In genomic region chr9:35686222-35687203, GRCh38 we compare ENCODE assay signal across 12 cellular contexts. TPM values are rescaled to one million over a fixed set of nuclear protein-coding genes. Genes with fewer than 3 reads are reported as not detected.
DNase-seq lines count a peak whose midpoint lies in the region; ATAC-seq, FAIRE-seq and TF ChIP-seq lines count a peak whose summit lies in the region.
"Had no signal": no experiment of that assay in that cellular context is flagged by ENCODE, and none has a peak within 500 bp of the region (broad histone marks: within the 10 kb centered on the region; RNA-seq: fewer than 3 reads in every experiment).

No MANE protein-coding gene starts in this region.

- CTCF ChIA-PET in HepG2 (lab: Yijun Ruan, JAX; ENCODE audit: low intra/inter-chr PET ratio, low total read pairs), result no interaction called here
- CTCF ChIA-PET in activated naive CD4-positive, alpha-beta T cell treated with anti-CD3 and anti-CD28 coated beads for 36 hours (lab: Charles Lee), result interaction anchor here (0.6 to 8.1 kb wide), 4 partner anchors 9 to 63 kb away, joined by 3 to 64 read pairs (median 9); partner anchors contain the start of genes CCDC107 and RMRP

- TF ChIP-seq POLR2A in HepG2 (IDR thresholded peaks at IDR 0.05; ENCODE audit: insufficient read depth in 1 of 2, low read depth in 2 of 2, low read length in 2 of 2) (no peak), right lobe of liver (IDR thresholded peaks at IDR 0.05) (no peak), erythroblast (IDR thresholded peaks at IDR 0.05; ENCODE audit: low read length) (no peak)

- no peak for TF ChIP-seq EP300 in HepG2 (IDR thresholded peaks at IDR 0.05; ENCODE audit: low read depth in 2 of 2, low read length in 2 of 2)
- TF ChIP-seq EP300 in HepG2 (CRISPR knock-in tag; IDR thresholded peaks at IDR 0.05; ENCODE audit: borderline replicate concordance), result no peak

- peaks cover 18% of the 10 kb centered on the region for H3K4me1 Mint-ChIP-seq in activated naive CD4-positive, alpha-beta T cell treated with anti-CD3 and anti-CD28 coated beads for 36 hours (ENCODE audit: low read depth)

- ATAC-seq in HepG2 (peak; percentile 41), right lobe of liver (no peak)

- intact Hi-C loops in HepG2 (cut with micrococcal nuclease; ENCODE audit: unreplicated experiment), result no loop called here
- intact Hi-C loops in right lobe of liver (cut with DNase I), result no loop called here
- intact Hi-C loops in activated naive CD4-positive, alpha-beta T cell treated with anti-CD3 and anti-CD28 coated beads for 36 hours (cut with micrococcal nuclease), result no loop called here

- in situ Hi-C loops in HepG2 (cut with HindIII; ENCODE audit: extremely low pct_ligation_motif_present, low pct_unique_long_range_greater_than_20kb), result no loop called here

- no peak for TF ChIP-seq CTCF in HepG2 (CRISPR knock-in tag; IDR thresholded peaks at IDR 0.05)
- TF ChIP-seq CTCF in right lobe of liver (IDR thresholded peaks at IDR 0.05), result no peak

- no peak overlapping the region for H3K4me3 Mint-ChIP-seq in activated naive CD4-positive, alpha-beta T cell treated with anti-CD3 and anti-CD28 coated beads for 36 hours

- no peak overlapping the region for H3K27ac Mint-ChIP-seq in activated naive CD4-positive, alpha-beta T cell treated with anti-CD3 and anti-CD28 coated beads for 36 hours

- H3K79me2 ChIP-seq in HepG2 (ENCODE audit: insufficient read depth, low read length), result no peaks in the 10 kb centered on the region

- TF ChIP-seq RAD21 in HepG2 (CRISPR knock-in tag; IDR thresholded peaks at IDR 0.05), result no peak

- WGBS in HepG2 (ENCODE audit: low lambda C conversion rate), result 66% methylated on average over 10 of the region's 11 CpGs
- whole genome bisulfite sequencing in right lobe of liver (ENCODE audit: insufficient coverage, low coverage, low lambda C conversion rate, missing lambda C conversion rate), result 79% methylated on average over 7 of the region's 11 CpGs

- H3K27me3 Mint-ChIP-seq in activated naive CD4-positive, alpha-beta T cell treated with anti-CD3 and anti-CD28 coated beads for 36 hours (ENCODE audit: low read depth), result no peaks in the 10 kb centered on the region

- no peak overlapping the region for H2AFZ ChIP-seq in HepG2 (ENCODE audit: low read length)

- no peaks in the 10 kb centered on the region for H3K36me3 Mint-ChIP-seq in activated naive CD4-positive, alpha-beta T cell treated with anti-CD3 and anti-CD28 coated beads for 36 hours (ENCODE audit: low read depth)

- H3K9ac ChIP-seq in HepG2 (ENCODE audit: insufficient read depth, low read depth, low read length), result no peak overlapping the region

- peak; percentile 18 for FAIRE-seq in HepG2 (lab: Jason Lieb, UNC)

- no peaks in the 10 kb centered on the region for H3K9me3 Mint-ChIP-seq in activated naive CD4-positive, alpha-beta T cell treated with anti-CD3 and anti-CD28 coated beads for 36 hours

- H3K27ac ChIP-seq in HepG2 (ENCODE audit: extremely low read length, insufficient read depth, low read length) (no peak overlapping the region), right lobe of liver (no peak overlapping the region)

- H3K36me3 ChIP-seq in HepG2 (replicated peaks in 1 of 2; ENCODE audit: control insufficient read depth in 1 of 2, insufficient read depth in 2 of 2, low read length in 2 of 2) (no peaks in the 10 kb centered on the region), right lobe of liver (no peaks in the 10 kb centered on the region)

- POLR2A ChIA-PET in HepG2 (lab: Yijun Ruan, JAX), result interaction anchor here (0.6 to 6.1 kb wide), 2 partner anchors 27 to 82 kb away, joined by 4 to 68 read pairs; partner anchors contain the start of genes CCDC107 and RMRP

- H3K4me2 ChIP-seq in HepG2 (ENCODE audit: low read depth, low read length), result no peak overlapping the region; the same call in 1 of the 2 replicates

- peaks cover 60% of the 10 kb centered on the region for H3K4me1 ChIP-seq in HepG2 (ENCODE audit: insufficient read depth, low read length)
- peaks cover 0 to 2% (median 0%) of the 10 kb centered on the region in 4 donors for H3K4me1 ChIP-seq in right lobe of liver

- H4K20me1 ChIP-seq in HepG2 (ENCODE audit: insufficient read depth, low read length), result no peaks in the 10 kb centered on the region

- H3K27me3 ChIP-seq in HepG2 (ENCODE audit: control insufficient read depth in 1 of 2, insufficient read depth in 2 of 2, low read length in 2 of 2) (no peaks in the 10 kb centered on the region), right lobe of liver (no peaks in the 10 kb centered on the region)

- DNase-seq in HepG2 (ENCODE audit: low spot score) (no peak), right lobe of liver (no peak), dedifferentiated amniotic fluid mesenchymal stem cell (ENCODE audit: extremely low spot score) (peak; percentile 50), myocyte (ENCODE audit: low read depth) (peak; percentile 64), H4 (ENCODE audit: low spot score) (no peak), NCI-H2227 treated with DMSO at 0.1 percent for 48 hours (lab: John Stamatoyannopoulos, UW) (no peak), erythroblast (lab: John Stamatoyannopoulos, UW) (no peak)
- DNase-seq in activated naive CD4-positive, alpha-beta T cell treated with anti-CD3 and anti-CD28 coated beads for 36 hours, result no peak
- DNase-seq: activated CD4-positive, alpha-beta T cell treated with anti-CD3 and anti-CD28 coated beads for 1 hour; AML-193; amygdala; occipital lobe had no signal

- H3K9me3 ChIP-seq in HepG2 (ENCODE audit: low read length) (no peaks in the 10 kb centered on the region), right lobe of liver (no peaks in the 10 kb centered on the region)

- no peak overlapping the region for H3K4me3 ChIP-seq in HepG2 (replicated peaks in 1 of 3; ENCODE audit: insufficient read depth in 1 of 3, low read depth in 2 of 3, low read length in 3 of 3)
- no peak overlapping the region for H3K4me3 ChIP-seq in right lobe of liver

- BruUV-seq in HepG2 (replicated peaks; lab: Mats Ljungman, UMichigan), result no TSS peak

RNA-seq across cellular contexts. Expression of gene TPM2, which starts 3.2 kb away (rescaled TPM):
- total RNA-seq in HepG2 (2016; rRNA removed; fragmentation: Illumina TruSeq; extraction: Trizol) (0.20 and 3.1 TPM in 2 replicates), right lobe of liver (10 to 100 TPM in 4 of 6 experiments, 1 to 10 TPM in 2; 4.7 to 23.3 (median 12.4) TPM), myocyte (13,316 and 13,583 TPM in 2 replicates)
- 0.61 and 0.71 TPM in 2 replicates for total RNA-seq in HepG2 (2016; cell fraction: cytosol; rRNA removed; fragmentation: Illumina TruSeq; extraction: Trizol; ENCODE audit: low read depth)
- 0.25 and 3.2 TPM in 2 replicates for total RNA-seq in HepG2 (2016; cell fraction: insoluble cytoplasmic fraction; rRNA removed; fragmentation: Illumina TruSeq; extraction: Trizol)
- total RNA-seq in HepG2 (2016; cell fraction: membrane; rRNA removed; fragmentation: Illumina TruSeq; extraction: Trizol), result 0.28 and 0.31 TPM in 2 replicates
- total RNA-seq in HepG2 (2016; cell fraction: nucleus; rRNA removed; fragmentation: Illumina TruSeq; extraction: Trizol), result 2.5 and 3.7 TPM in 2 replicates
- 10.7 and 11.4 TPM in 2 replicates for polyA plus RNA-seq in HepG2 (2011; rRNA removed)
- 1.2 and 1.3 TPM in 2 replicates for polyA plus RNA-seq in HepG2 (2011; cell fraction: cytosol; rRNA removed)
- polyA plus RNA-seq in HepG2 (2011; cell fraction: nucleus; rRNA removed), result 178 and 189 TPM in 2 replicates
- 21.8 and 22.6 TPM in 2 replicates for polyA plus RNA-seq in HepG2 (2012)
- polyA plus RNA-seq in HepG2 (2016; cell fraction: cytosol; fragmentation: Illumina TruSeq; extraction: Trizol; ENCODE audit: low read depth), result 0.17 and 0.26 TPM in 2 replicates
- 0.66 TPM in 2 replicates for polyA plus RNA-seq in HepG2 (2016; cell fraction: insoluble cytoplasmic fraction; fragmentation: Illumina TruSeq; extraction: Trizol; ENCODE audit: low read depth)
- 0.22 and 0.23 TPM in 2 replicates for polyA plus RNA-seq in HepG2 (2016; cell fraction: membrane; fragmentation: Illumina TruSeq; extraction: Trizol; ENCODE audit: low read depth)
- 23.2 and 23.6 TPM in 2 replicates for polyA plus RNA-seq in HepG2 (2016; cell fraction: nucleus; fragmentation: Illumina TruSeq; extraction: Trizol; ENCODE audit: insufficient read depth, low read depth)
- 1.2 and 49.0 TPM in 2 replicates for polyA minus RNA-seq in HepG2 (2011; rRNA and poly(A)+ RNA removed; ENCODE audit: low replicate concordance)
- polyA minus RNA-seq in HepG2 (2011; cell fraction: cytosol; rRNA and poly(A)+ RNA removed), result 0.97 and 1.4 TPM in 2 replicates
- polyA minus RNA-seq in HepG2 (2011; cell fraction: nucleus; rRNA and poly(A)+ RNA removed), result 8.1 and 10.1 TPM in 2 replicates
- polyA plus RNA-seq in myocyte (2012), result 5,772 TPM
- total RNA-seq in H4 (2014; rRNA removed; shearing (Covaris generic)), result 2.7 and 3.9 TPM in 2 replicates
- total RNA-seq in activated naive CD4-positive, alpha-beta T cell treated with anti-CD3 and anti-CD28 coated beads for 36 hours, result 1 to 10 TPM; 4.9 to 6.6 TPM

RNA-seq across cellular contexts. Expression of gene CA9, which starts 12.8 kb away (rescaled TPM):
- total RNA-seq in HepG2 (2016; rRNA removed; fragmentation: Illumina TruSeq; extraction: Trizol) (0.13 TPM in 1 of 2 replicates, not detected in the other), right lobe of liver (1 to 10 TPM in 1 of 6 experiments, under 1 TPM in 4, not detected in 1; 0.64 to 1.6 (median 0.93) TPM), myocyte (0.10 TPM in 1 of 2 replicates, not detected in the other)
- not detected in 2 replicates for total RNA-seq in HepG2 (2016; cell fraction: cytosol; rRNA removed; fragmentation: Illumina TruSeq; extraction: Trizol; ENCODE audit: low read depth)
- total RNA-seq in HepG2 (2016; cell fraction: insoluble cytoplasmic fraction; rRNA removed; fragmentation: Illumina TruSeq; extraction: Trizol), result not detected in 2 replicates
- not detected in 2 replicates for total RNA-seq in HepG2 (2016; cell fraction: membrane; rRNA removed; fragmentation: Illumina TruSeq; extraction: Trizol)
- 0.75 TPM in 1 of 2 replicates, not detected in the other for total RNA-seq in HepG2 (2016; cell fraction: nucleus; rRNA removed; fragmentation: Illumina TruSeq; extraction: Trizol)
- 118 and 152 TPM in 2 replicates for polyA plus RNA-seq in HepG2 (2011; rRNA removed)
- 65.9 and 115 TPM in 2 replicates for polyA plus RNA-seq in HepG2 (2011; cell fraction: cytosol; rRNA removed)
- 71.7 and 92.6 TPM in 2 replicates for polyA plus RNA-seq in HepG2 (2011; cell fraction: nucleus; rRNA removed)
- 45.6 and 49.0 TPM in 2 replicates for polyA plus RNA-seq in HepG2 (2012)
- polyA plus RNA-seq in HepG2 (2016; cell fraction: cytosol; fragmentation: Illumina TruSeq; extraction: Trizol; ENCODE audit: low read depth), result not detected in 2 replicates
- 0.45 TPM in 1 of 2 replicates, not detected in the other for polyA plus RNA-seq in HepG2 (2016; cell fraction: insoluble cytoplasmic fraction; fragmentation: Illumina TruSeq; extraction: Trizol; ENCODE audit: low read depth)
- polyA plus RNA-seq in HepG2 (2016; cell fraction: membrane; fragmentation: Illumina TruSeq; extraction: Trizol; ENCODE audit: low read depth), result not detected in 2 replicates
- polyA plus RNA-seq in HepG2 (2016; cell fraction: nucleus; fragmentation: Illumina TruSeq; extraction: Trizol; ENCODE audit: insufficient read depth, low read depth), result 0.79 and 0.89 TPM in 2 replicates
- polyA minus RNA-seq in HepG2 (2011; rRNA and poly(A)+ RNA removed; ENCODE audit: low replicate concordance), result 31.3 and 95.8 TPM in 2 replicates
- polyA minus RNA-seq in HepG2 (2011; cell fraction: cytosol; rRNA and poly(A)+ RNA removed), result 28.6 and 34.4 TPM in 2 replicates
- polyA minus RNA-seq in HepG2 (2011; cell fraction: nucleus; rRNA and poly(A)+ RNA removed), result 11.6 and 12.8 TPM in 2 replicates
- 0.05 TPM for polyA plus RNA-seq in myocyte (2012)
- total RNA-seq in H4 (2014; rRNA removed; shearing (Covaris generic)), result 1.3 and 2.1 TPM in 2 replicates
- under 1 TPM; 0.38 to 0.52 TPM for total RNA-seq in activated naive CD4-positive, alpha-beta T cell treated with anti-CD3 and anti-CD28 coated beads for 36 hours

RNA-seq across cellular contexts. Expression of gene ARHGEF39, which starts 21.5 kb away (rescaled TPM):
- total RNA-seq in HepG2 (2016; rRNA removed; fragmentation: Illumina TruSeq; extraction: Trizol) (10.4 and 11.2 TPM in 2 replicates), right lobe of liver (1 to 10 TPM in 1 of 6 experiments, under 1 TPM in 5; 0.11 to 3.6 (median 0.43) TPM), myocyte (not detected in 2 replicates)
- 3.5 and 4.4 TPM in 2 replicates for total RNA-seq in HepG2 (2016; cell fraction: cytosol; rRNA removed; fragmentation: Illumina TruSeq; extraction: Trizol; ENCODE audit: low read depth)
- 9.7 and 11.9 TPM in 2 replicates for total RNA-seq in HepG2 (2016; cell fraction: insoluble cytoplasmic fraction; rRNA removed; fragmentation: Illumina TruSeq; extraction: Trizol)
- total RNA-seq in HepG2 (2016; cell fraction: membrane; rRNA removed; fragmentation: Illumina TruSeq; extraction: Trizol), result 4.7 and 6.0 TPM in 2 replicates
- total RNA-seq in HepG2 (2016; cell fraction: nucleus; rRNA removed; fragmentation: Illumina TruSeq; extraction: Trizol), result 8.4 and 9.2 TPM in 2 replicates
- polyA plus RNA-seq in HepG2 (2011; rRNA removed), result 8.0 and 12.3 TPM in 2 replicates
- polyA plus RNA-seq in HepG2 (2011; cell fraction: cytosol; rRNA removed), result 5.4 and 7.1 TPM in 2 replicates
- polyA plus RNA-seq in HepG2 (2011; cell fraction: nucleus; rRNA removed), result 19.1 and 24.4 TPM in 2 replicates
- 3.1 and 6.1 TPM in 2 replicates for polyA plus RNA-seq in HepG2 (2012)
- polyA plus RNA-seq in HepG2 (2016; cell fraction: cytosol; fragmentation: Illumina TruSeq; extraction: Trizol; ENCODE audit: low read depth), result 1.8 and 2.1 TPM in 2 replicates
- polyA plus RNA-seq in HepG2 (2016; cell fraction: insoluble cytoplasmic fraction; fragmentation: Illumina TruSeq; extraction: Trizol; ENCODE audit: low read depth), result 12.7 and 16.4 TPM in 2 replicates
- 3.7 and 3.9 TPM in 2 replicates for polyA plus RNA-seq in HepG2 (2016; cell fraction: membrane; fragmentation: Illumina TruSeq; extraction: Trizol; ENCODE audit: low read depth)
- 32.0 and 32.6 TPM in 2 replicates for polyA plus RNA-seq in HepG2 (2016; cell fraction: nucleus; fragmentation: Illumina TruSeq; extraction: Trizol; ENCODE audit: insufficient read depth, low read depth)
- 20.2 and 52.2 TPM in 2 replicates for polyA minus RNA-seq in HepG2 (2011; rRNA and poly(A)+ RNA removed; ENCODE audit: low replicate concordance)
- 3.9 and 6.0 TPM in 2 replicates for polyA minus RNA-seq in HepG2 (2011; cell fraction: cytosol; rRNA and poly(A)+ RNA removed)
- polyA minus RNA-seq in HepG2 (2011; cell fraction: nucleus; rRNA and poly(A)+ RNA removed), result 11.6 and 15.7 TPM in 2 replicates
- polyA plus RNA-seq in myocyte (2012), result 0.44 TPM
- 16.9 and 44.9 TPM in 2 replicates for total RNA-seq in H4 (2014; rRNA removed; shearing (Covaris generic))
- total RNA-seq in activated naive CD4-positive, alpha-beta T cell treated with anti-CD3 and anti-CD28 coated beads for 36 hours, result 10 to 100 TPM; 28.9 to 30.4 TPM

RNA-seq across cellular contexts. Expression of gene CCDC107, which starts 28.4 kb away (rescaled TPM):
- 4.1 and 7.1 TPM in 2 replicates for total RNA-seq in HepG2 (2016; rRNA removed; fragmentation: Illumina TruSeq; extraction: Trizol)
- total RNA-seq in HepG2 (2016; cell fraction: cytosol; rRNA removed; fragmentation: Illumina TruSeq; extraction: Trizol; ENCODE audit: low read depth), result 13.2 and 13.3 TPM in 2 replicates
- total RNA-seq in HepG2 (2016; cell fraction: insoluble cytoplasmic fraction; rRNA removed; fragmentation: Illumina TruSeq; extraction: Trizol), result 4.2 and 6.7 TPM in 2 replicates
- 13.0 TPM in 2 replicates for total RNA-seq in HepG2 (2016; cell fraction: membrane; rRNA removed; fragmentation: Illumina TruSeq; extraction: Trizol)
- total RNA-seq in HepG2 (2016; cell fraction: nucleus; rRNA removed; fragmentation: Illumina TruSeq; extraction: Trizol), result 5.3 and 6.1 TPM in 2 replicates
- polyA plus RNA-seq in HepG2 (2011; rRNA removed), result 15.2 and 17.4 TPM in 2 replicates
- polyA plus RNA-seq in HepG2 (2011; cell fraction: cytosol; rRNA removed), result 15.9 and 16.7 TPM in 2 replicates
- 7.4 and 9.8 TPM in 2 replicates for polyA plus RNA-seq in HepG2 (2011; cell fraction: nucleus; rRNA removed)
- 8.7 and 10.5 TPM in 2 replicates for polyA plus RNA-seq in HepG2 (2012)
- 30.2 and 33.6 TPM in 2 replicates for polyA plus RNA-seq in HepG2 (2016; cell fraction: cytosol; fragmentation: Illumina TruSeq; extraction: Trizol; ENCODE audit: low read depth)
- polyA plus RNA-seq in HepG2 (2016; cell fraction: insoluble cytoplasmic fraction; fragmentation: Illumina TruSeq; extraction: Trizol; ENCODE audit: low read depth), result 6.7 and 7.5 TPM in 2 replicates
- polyA plus RNA-seq in HepG2 (2016; cell fraction: membrane; fragmentation: Illumina TruSeq; extraction: Trizol; ENCODE audit: low read depth), result 19.8 and 22.8 TPM in 2 replicates
- polyA plus RNA-seq in HepG2 (2016; cell fraction: nucleus; fragmentation: Illumina TruSeq; extraction: Trizol; ENCODE audit: insufficient read depth, low read depth), result 14.5 and 15.3 TPM in 2 replicates
- 3.4 and 5.3 TPM in 2 replicates for polyA minus RNA-seq in HepG2 (2011; rRNA and poly(A)+ RNA removed; ENCODE audit: low replicate concordance)
- 4.0 and 4.5 TPM in 2 replicates for polyA minus RNA-seq in HepG2 (2011; cell fraction: cytosol; rRNA and poly(A)+ RNA removed)
- polyA minus RNA-seq in HepG2 (2011; cell fraction: nucleus; rRNA and poly(A)+ RNA removed), result 4.4 and 4.8 TPM in 2 replicates
- 10 to 100 TPM; 10.0 to 24.2 (median 15.3) TPM for total RNA-seq in right lobe of liver
- total RNA-seq in myocyte, result 9.8 and 14.0 TPM in 2 replicates
- polyA plus RNA-seq in myocyte (2012), result 32.2 TPM
- total RNA-seq in H4 (2014; rRNA removed; shearing (Covaris generic)), result 6.3 and 7.9 TPM in 2 replicates
- total RNA-seq in activated naive CD4-positive, alpha-beta T cell treated with anti-CD3 and anti-CD28 coated beads for 36 hours, result 1 to 10 TPM; 5.6 to 6.4 TPM

RNA-seq across cellular contexts. Expression of gene RMRP, which starts 28.7 kb away (rescaled TPM):
- total RNA-seq in HepG2 (2016; rRNA removed; fragmentation: Illumina TruSeq; extraction: Trizol) (1,047 and 4,025 TPM in 2 replicates), right lobe of liver (over 10,000 TPM in 2 of 6 experiments, 1,000 to 10,000 TPM in 4; 1,534 to 17,791 (median 6,650) TPM), myocyte (1,100 and 3,603 TPM in 2 replicates)
- total RNA-seq in HepG2 (2016; cell fraction: cytosol; rRNA removed; fragmentation: Illumina TruSeq; extraction: Trizol; ENCODE audit: low read depth), result 14,541 and 17,847 TPM in 2 replicates
- 1,278 and 4,694 TPM in 2 replicates for total RNA-seq in HepG2 (2016; cell fraction: insoluble cytoplasmic fraction; rRNA removed; fragmentation: Illumina TruSeq; extraction: Trizol)
- 1,777 and 1,949 TPM in 2 replicates for total RNA-seq in HepG2 (2016; cell fraction: membrane; rRNA removed; fragmentation: Illumina TruSeq; extraction: Trizol)
- total RNA-seq in HepG2 (2016; cell fraction: nucleus; rRNA removed; fragmentation: Illumina TruSeq; extraction: Trizol), result 24,487 and 26,007 TPM in 2 replicates
- 36.7 and 51.4 TPM in 2 replicates for polyA plus RNA-seq in HepG2 (2011; rRNA removed)
- polyA plus RNA-seq in HepG2 (2011; cell fraction: cytosol; rRNA removed), result 33.6 and 36.8 TPM in 2 replicates
- 3,177 and 3,657 TPM in 2 replicates for polyA plus RNA-seq in HepG2 (2011; cell fraction: nucleus; rRNA removed)
- 10.9 and 118 TPM in 2 replicates for polyA plus RNA-seq in HepG2 (2012)
- polyA plus RNA-seq in HepG2 (2016; cell fraction: cytosol; fragmentation: Illumina TruSeq; extraction: Trizol; ENCODE audit: low read depth), result 4.5 TPM in 1 of 2 replicates, not detected in the other
- polyA plus RNA-seq in HepG2 (2016; cell fraction: insoluble cytoplasmic fraction; fragmentation: Illumina TruSeq; extraction: Trizol; ENCODE audit: low read depth), result not detected in 2 replicates
- polyA plus RNA-seq in HepG2 (2016; cell fraction: membrane; fragmentation: Illumina TruSeq; extraction: Trizol; ENCODE audit: low read depth), result not detected in 2 replicates
- polyA plus RNA-seq in HepG2 (2016; cell fraction: nucleus; fragmentation: Illumina TruSeq; extraction: Trizol; ENCODE audit: insufficient read depth, low read depth), result not detected in 2 replicates
- 7,133 and 10,474 TPM in 2 replicates for polyA minus RNA-seq in HepG2 (2011; rRNA and poly(A)+ RNA removed; ENCODE audit: low replicate concordance)
- 10,046 and 14,120 TPM in 2 replicates for polyA minus RNA-seq in HepG2 (2011; cell fraction: cytosol; rRNA and poly(A)+ RNA removed)
- polyA minus RNA-seq in HepG2 (2011; cell fraction: nucleus; rRNA and poly(A)+ RNA removed), result 104,669 and 122,700 TPM in 2 replicates
- 4.5 TPM for polyA plus RNA-seq in myocyte (2012)
- 4,639 and 15,849 TPM in 2 replicates for total RNA-seq in H4 (2014; rRNA removed; shearing (Covaris generic))
- total RNA-seq in activated naive CD4-positive, alpha-beta T cell treated with anti-CD3 and anti-CD28 coated beads for 36 hours, result over 10,000 TPM in 1 of 2 experiments, 1,000 to 10,000 TPM in 1; 7,381 to 12,571 TPM

Comparison
In these comparisons a context has a peak if more than half of its experiments do, and no peak if none do; other contexts are left out.
1. DNase-seq: peak in dedifferentiated amniotic fluid mesenchymal stem cell (single experiment) and myocyte (single experiment); none in HepG2 (single experiment), right lobe of liver (0 of 3), H4 (single experiment), NCI-H2227 treated with DMSO at 0.1 percent for 48 hours (single experiment), erythroblast (0 of 2) and activated naive CD4-positive, alpha-beta T cell treated with anti-CD3 and anti-CD28 coated beads for 36 hours (single experiment).
2. RNA of gene TPM2, which starts 3.2 kb away (total RNA-seq): 13,316 to 13,583 TPM in myocyte; 4.7 to 23.3 TPM in right lobe of liver, 4.9 to 6.6 TPM in activated naive CD4-positive, alpha-beta T cell treated with anti-CD3 and anti-CD28 coated beads for 36 hours, 0.20 to 3.7 TPM in HepG2 and 2.7 to 3.9 TPM in H4; every median in the first group is over 100 times any median in the second.